25 cellular contexts compared by ENCODE assay signal in genomic region chr9:113544001-113544340, GRCh38.
DNase-seq lines count a peak whose midpoint lies in the region; ATAC-seq lines count a peak whose summit lies in the region.
"Had no signal": no experiment of that assay in that cellular context is flagged by ENCODE, and none has a peak within 500 bp of the region (broad histone marks: within the 10 kb centered on the region; RNA-seq: fewer than 3 reads in every experiment).

No MANE protein-coding gene starts in this region.

- H3K9me3 ChIP-seq in T-helper 17 cell (ENCODE audit: control insufficient read depth, low read length, poor library complexity, severe bottlenecking): no peaks in the 10 kb centered on the region
- H3K9me3 ChIP-seq: MG63, ovary, thyroid gland had no signal

- peak overlapping the region; percentile 92 for H3K27ac Mint-ChIP-seq in T-helper 17 cell
- peak overlapping the region; percentile 90 for H3K27ac Mint-ChIP-seq in stimulated activated effector memory CD8-positive, alpha-beta T cell treated with anti-CD3 and anti-CD28 coated beads, Interleukin-12 subunit alpha, Interleukin-12 subunit beta, amount 100 ng/mL, for 72 hours
- H3K27ac Mint-ChIP-seq: activated CD4-positive, alpha-beta T cell treated with anti-CD3 and anti-CD28 coated beads, Interleukin-2, amount 10 ng/mL, durations not matched to agents 24 days and 14 days had no signal

- ATAC-seq in T-helper 17 cell: no peak
- no peak for ATAC-seq in stimulated activated effector memory CD8-positive, alpha-beta T cell treated with anti-CD3 and anti-CD28 coated beads, Interleukin-12 subunit alpha, Interleukin-12 subunit beta, amount 100 ng/mL, for 72 hours
- ATAC-seq in HG02571 (IDR thresholded peaks at IDR 0.05; ENCODE audit: unreplicated experiment): no peak
- ATAC-seq: left colon; naive thymus-derived CD4-positive, alpha-beta T cell; right cardiac atrium had no signal

- peak; percentile 39 for DNase-seq in NCI-H1417 treated with DMSO at 0.1 percent for 48 hours (lab: John Stamatoyannopoulos, UW)
- no peak for DNase-seq in T-helper 17 cell
- DNase-seq in globus pallidus (ENCODE audit: low spot score): peak; percentile 73
- no peak for DNase-seq in stimulated activated effector memory CD8-positive, alpha-beta T cell treated with anti-CD3 and anti-CD28 coated beads, Interleukin-12 subunit alpha, Interleukin-12 subunit beta, amount 100 ng/mL, for 72 hours (ENCODE audit: low spot score in 2 of 2)
- no peak for DNase-seq in NCI-H526 treated with DMSO at 0.1 percent for 48 hours (lab: John Stamatoyannopoulos, UW)
- no peak for DNase-seq in T-helper 2 cell
- DNase-seq: activated CD4-positive, alpha-beta T cell treated with anti-CD3 and anti-CD28 coated beads, Interleukin-2, amount 10 ng/mL, durations not matched to agents 24 days and 14 days; activated naive CD4-positive, alpha-beta T cell treated with Interleukin-2 at 50 U/mL for 16 hours; activated T-cell treated with anti-CD3 and anti-CD28 coated beads, Interleukin-2, amount 50 U/mL, for 48 hours; amniotic stem cell; CD4-positive, CD25-positive, alpha-beta regulatory T cell; cortex of kidney; DMS153; MG63; naive thymus-derived CD4-positive, alpha-beta T cell; NCI-H1436; NCI-H2171; NCI-H524 treated with DMSO at 0.1 percent for 48 hours; stimulated activated CD4-positive, alpha-beta T cell treated with anti-CD3 and anti-CD28 coated beads, Interleukin-4, amount 100 ng/mL, for 1 hour; stimulated activated naive CD4-positive, alpha-beta T cell; thyroid gland had no signal

- H3K27me3 Mint-ChIP-seq in T-helper 17 cell: no peaks in the 10 kb centered on the region
- H3K27me3 Mint-ChIP-seq: activated CD4-positive, alpha-beta T cell treated with anti-CD3 and anti-CD28 coated beads, Interleukin-2, amount 10 ng/mL, durations not matched to agents 24 days and 14 days; CD4-positive, CD25-positive, alpha-beta regulatory T cell; naive thymus-derived CD4-positive, alpha-beta T cell had no signal

- H3K9me3 Mint-ChIP-seq in stimulated activated effector memory CD8-positive, alpha-beta T cell treated with anti-CD3 and anti-CD28 coated beads, Interleukin-12 subunit alpha, Interleukin-12 subunit beta, amount 100 ng/mL, for 72 hours: no peaks in the 10 kb centered on the region
- H3K9me3 Mint-ChIP-seq: activated CD4-positive, alpha-beta T cell treated with anti-CD3 and anti-CD28 coated beads, Interleukin-2, amount 10 ng/mL, durations not matched to agents 24 days and 14 days; CD4-positive, CD25-positive, alpha-beta regulatory T cell had no signal

- peaks cover 35% of the 10 kb centered on the region for H3K4me1 Mint-ChIP-seq in T-helper 17 cell
- peaks cover 95% of the 10 kb centered on the region for H3K4me1 Mint-ChIP-seq in stimulated activated effector memory CD8-positive, alpha-beta T cell treated with anti-CD3 and anti-CD28 coated beads, Interleukin-12 subunit alpha, Interleukin-12 subunit beta, amount 100 ng/mL, for 72 hours

- H3K36me3 Mint-ChIP-seq in T-helper 17 cell (ENCODE audit: low read depth): peaks cover 5% of the 10 kb centered on the region
- peaks cover 87% of the 10 kb centered on the region for H3K36me3 Mint-ChIP-seq in stimulated activated effector memory CD8-positive, alpha-beta T cell treated with anti-CD3 and anti-CD28 coated beads, Interleukin-12 subunit alpha, Interleukin-12 subunit beta, amount 100 ng/mL, for 72 hours

- H3K4me3 Mint-ChIP-seq in T-helper 17 cell: no peak overlapping the region
- H3K4me3 Mint-ChIP-seq in stimulated activated effector memory CD8-positive, alpha-beta T cell treated with anti-CD3 and anti-CD28 coated beads, Interleukin-12 subunit alpha, Interleukin-12 subunit beta, amount 100 ng/mL, for 72 hours: no peak overlapping the region
- H3K4me3 Mint-ChIP-seq: activated CD4-positive, alpha-beta T cell treated with anti-CD3 and anti-CD28 coated beads, Interleukin-2, amount 10 ng/mL, durations not matched to agents 24 days and 14 days; CD4-positive, CD25-positive, alpha-beta regulatory T cell; naive thymus-derived CD4-positive, alpha-beta T cell had no signal

Comparison
In these comparisons a context has a peak if more than half of its experiments do, and no peak if none do; other contexts are left out.
1. DNase-seq: peak in NCI-H1417 treated with DMSO at 0.1 percent for 48 hours (single experiment) and globus pallidus (single experiment); none in T-helper 17 cell (0 of 3), stimulated activated effector memory CD8-positive, alpha-beta T cell treated with anti-CD3 and anti-CD28 coated beads, Interleukin-12 subunit alpha, Interleukin-12 subunit beta, amount 100 ng/mL, for 72 hours (0 of 2), NCI-H526 treated with DMSO at 0.1 percent for 48 hours (single experiment) and T-helper 2 cell (0 of 5).